26 cellular contexts compared by ENCODE assay signal in genomic region chr12:53981652-53982565, GRCh38. TPM values are rescaled to one million over a fixed set of nuclear protein-coding genes. Genes with fewer than 3 reads are reported as not detected.
DNase-seq lines count a peak whose midpoint lies in the region; ATAC-seq, FAIRE-seq and TF ChIP-seq lines count a peak whose summit lies in the region.
"Had no signal": no experiment of that assay in that cellular context is flagged by ENCODE, and none has a peak within 500 bp of the region (broad histone marks: within the 10 kb centered on the region; RNA-seq: fewer than 3 reads in every experiment).

No MANE protein-coding gene starts in this region.

- in situ Hi-C loops in GM12878 (cut with MboI) = no loop called here

- no peak overlapping the region for H3K4me3 Mint-ChIP-seq in T-helper 17 cell
- H3K4me3 Mint-ChIP-seq: activated CD4-positive, alpha-beta T cell treated with anti-CD3 and anti-CD28 coated beads, Interleukin-2, amount 10 ng/mL, durations not matched to agents 24 days and 14 days; stimulated activated naive CD8-positive, alpha-beta T cell treated with anti-CD3 and anti-CD28 coated beads, Interleukin-15, amount 100 ng/mL, for 72 hours had no signal

- POLR2A ChIA-PET in GM12878 (lab: Charles Lee) = no interaction called here

- no peaks in the 10 kb centered on the region; the same call in 2 of the 3 replicates for H3K9me3 ChIP-seq in GM12878 (replicated peaks; ENCODE audit: control insufficient read depth, insufficient read depth, low read length)
- H3K9me3 ChIP-seq in T-helper 17 cell (ENCODE audit: control insufficient read depth, low read length, poor library complexity, severe bottlenecking) = no peaks in the 10 kb centered on the region
- H3K9me3 ChIP-seq: ascending aorta, upper lobe of right lung had no signal

- H3K4me2 ChIP-seq in GM12878 (ENCODE audit: control insufficient read depth, insufficient read depth) = no peak overlapping the region

- 0 out of 2 replicates have a peak, but pooled peaks have one; percentile 14 for TF ChIP-seq RAD21 in GM12878 (IDR thresholded peaks at IDR 0.05; ENCODE audit: insufficient read depth, low read depth, low read length)

- H3K27ac ChIP-seq in 22Rv1 (peak overlapping the region; percentile 91; the same call in 1 of the 2 replicates), GM12878 (ENCODE audit: control insufficient read depth, insufficient read depth) (no peak overlapping the region)
- H3K27ac ChIP-seq: ascending aorta, upper lobe of right lung had no signal

- H3K27me3 ChIP-seq in GM12878 (replicated peaks in 1 of 2; ENCODE audit: control insufficient read depth in 2 of 2, insufficient read depth in 2 of 2, low read length in 1 of 2) (peaks cover 29 to 49% of the 10 kb centered on the region in 2 experiments), kidney epithelial cell (ENCODE audit: control insufficient read depth, insufficient read depth, low read length) (peaks cover 33% of the 10 kb centered on the region)

- TF ChIP-seq CTCF in 22Rv1 (IDR thresholded peaks at IDR 0.05) (no peak), GM12878 (IDR thresholded peaks at IDR 0.05 in 2 of 3, conservative IDR thresholded peaks at IDR 0.05 in 1 of 3; ENCODE audit: control insufficient read depth in 2 of 3, extremely low read depth in 1 of 3, insufficient read depth in 1 of 3, low read depth in 3 of 3, low read length in 3 of 3) (no peak; a peak in 1 of 6 replicates), kidney epithelial cell (IDR thresholded peaks at IDR 0.05; ENCODE audit: insufficient read depth, low read length, poor library complexity, severe bottlenecking) (no peak)

- 45% methylated on average over 26 of the region's 30 CpGs for WGBS in GM12878 (ENCODE audit: insufficient coverage, insufficient replicate concordance, low lambda C conversion rate, missing lambda C conversion rate)

- H2AFZ ChIP-seq in GM12878 (ENCODE audit: control insufficient read depth, low read depth, low read length) = no peak overlapping the region

- CTCF ChIA-PET in GM12878 (lab: Yijun Ruan, JAX) = interaction anchor here (1.1 kb wide), 1 partner anchor 10 kb away, joined by 3 read pairs; no protein-coding TSS in a partner anchor

- H3K36me3 ChIP-seq in GM12878 (ENCODE audit: control insufficient read depth in 2 of 2, insufficient read depth in 2 of 2, low read length in 1 of 2) (no peaks in the 10 kb centered on the region), kidney epithelial cell (ENCODE audit: control insufficient read depth, insufficient read depth, low read length) (no peaks in the 10 kb centered on the region)
- H3K36me3 ChIP-seq: ascending aorta, upper lobe of right lung had no signal

- SMC1A ChIA-PET in GM12878 (lab: Charles Lee; ENCODE audit: uncharacterized antibody, unreplicated experiment) = interaction anchor here (1.0 kb wide), 1 partner anchor 9 kb away, joined by 3 read pairs; no protein-coding TSS in a partner anchor

- RAD21 ChIA-PET in GM12878 (lab: Charles Lee; ENCODE audit: unreplicated experiment) = no interaction called here

- peaks cover 89% of the 10 kb centered on the region for H3K27me3 Mint-ChIP-seq in T-helper 17 cell

- no peak for TF ChIP-seq EP300 in GM12878 (IDR thresholded peaks at IDR 0.05; ENCODE audit: borderline replicate concordance in 1 of 2, control insufficient read depth in 1 of 2, low read depth in 2 of 2, low read length in 2 of 2)

- no peak overlapping the region for H3K9ac ChIP-seq in GM12878 (ENCODE audit: control insufficient read depth, insufficient read depth, low read length)

- no peak overlapping the region for H3K27ac Mint-ChIP-seq in T-helper 17 cell
- H3K27ac Mint-ChIP-seq: activated CD4-positive, alpha-beta T cell treated with anti-CD3 and anti-CD28 coated beads, Interleukin-2, amount 10 ng/mL, durations not matched to agents 24 days and 14 days; stimulated activated naive CD8-positive, alpha-beta T cell treated with anti-CD3 and anti-CD28 coated beads, Interleukin-15, amount 100 ng/mL, for 72 hours had no signal

- BruUV-seq in GM12878 (replicated peaks; lab: Mats Ljungman, UMichigan) = no TSS peak

- intact Hi-C loops in GM12878 (cut with micrococcal nuclease; ENCODE audit: unreplicated experiment) = loop anchor here (10.0 kb wide), 2 partner anchors 187 to 277 kb away; no protein-coding TSS in a partner anchor

- no peaks in the 10 kb centered on the region for H4K20me1 ChIP-seq in GM12878 (ENCODE audit: control insufficient read depth, insufficient read depth)

- H3K79me2 ChIP-seq in GM12878 (ENCODE audit: control insufficient read depth, insufficient read depth, low read length) = no peaks in the 10 kb centered on the region

- peaks cover 28% of the 10 kb centered on the region for H3K4me1 Mint-ChIP-seq in T-helper 17 cell

- ATAC-seq in GM12878 (no peak), T-helper 17 cell (no peak)
- ATAC-seq: HCT116; left colon; right cardiac atrium; stimulated activated naive CD8-positive, alpha-beta T cell treated with anti-CD3 and anti-CD28 coated beads, Interleukin-15, amount 100 ng/mL, for 72 hours; upper lobe of right lung had no signal

- TF ChIP-seq POLR2A in GM12878 (IDR thresholded peaks at IDR 0.05; ENCODE audit: low read depth, low read length) = no peak

- DNase-seq in GM03348 (ENCODE audit: low spot score) (peak; percentile 72), GM12878 (ENCODE audit: low read depth, low spot score) (no peak), kidney epithelial cell (ENCODE audit: low read depth) (no peak), NCI-H2196 treated with DMSO at 0.1 percent for 48 hours (lab: John Stamatoyannopoulos, UW; ENCODE audit: unreplicated experiment) (no peak), NCI-H510A (lab: John Stamatoyannopoulos, UW) (no peak), T-helper 17 cell (no peak), DMS53 (lab: John Stamatoyannopoulos, UW) (no peak)
- DNase-seq: ACHN; activated CD4-positive, alpha-beta T cell treated with anti-CD3 and anti-CD28 coated beads, Interleukin-2, amount 10 ng/mL, durations not matched to agents 24 days and 14 days; activated gamma-delta T cell; CD8-positive, alpha-beta memory T cell; DND-41; left colon; right cardiac atrium; RPMI8226; stimulated activated CD4-positive, alpha-beta T cell treated with anti-CD3 and anti-CD28 coated beads, Interleukin-2, amount 100 ng/mL, for 24 hours; stimulated activated naive CD8-positive, alpha-beta T cell treated with anti-CD3 and anti-CD28 coated beads, Interleukin-15, amount 100 ng/mL, for 72 hours; SW 1271; upper lobe of right lung had no signal

- peaks cover 29% of the 10 kb centered on the region for H3K4me1 ChIP-seq in GM12878 (ENCODE audit: control insufficient read depth, insufficient read depth, low read length)

- H3K4me3 ChIP-seq in GM12878 = no peak overlapping the region
- H3K4me3 ChIP-seq in kidney epithelial cell (ENCODE audit: low read depth, low read length) = peak overlapping the region; percentile 28
- H3K4me3 ChIP-seq: ascending aorta, upper lobe of right lung had no signal

- no peak for FAIRE-seq in GM12878 (lab: Jason Lieb, UNC)

- H3K36me3 Mint-ChIP-seq in T-helper 17 cell (ENCODE audit: low read depth) = no peaks in the 10 kb centered on the region
- H3K36me3 Mint-ChIP-seq: CD8-positive, alpha-beta memory T cell had no signal

RNA-seq across cellular contexts. Expression of gene HOXC10, which starts 3.0 kb away (rescaled TPM):
- not detected in 2 replicates for total RNA-seq in GM12878 (2013; cell fraction: nucleolus; rRNA removed)
- total RNA-seq in GM12878 (2014; rRNA removed) (not detected in 2 replicates), GM12878 (2014; rRNA removed; fragmentation: Illumina TruSeq; extraction: Trizol) (not detected in 2 replicates), GM12878 (2021) (0.59 TPM in 1 of 2 replicates, not detected in the other), kidney epithelial cell (5.9 and 9.2 TPM in 2 replicates), T-helper 17 cell (not detected)
- polyA plus RNA-seq in GM12878 (2011; ENCODE audit: low read depth) = not detected
- polyA plus RNA-seq in GM12878 (2011; rRNA removed) (not detected in 2 replicates), GM12878 (2014; fragmentation: Illumina TruSeq; extraction: Trizol) (not detected in 2 replicates), GM12878 (2014; fragmentation: Nextera tagmentation; extraction: Ambion mirVana) (not detected), GM12878 (2014; rRNA removed) (not detected in 2 replicates), GM12878 (2016; fragmentation: Nextera tagmentation; extraction: Ambion mirVana) (not detected)
- polyA plus RNA-seq in GM12878 (2011; cell fraction: cytosol; rRNA removed) = 0.03 TPM in 1 of 2 replicates, not detected in the other
- not detected in 2 replicates for polyA plus RNA-seq in GM12878 (2011; cell fraction: nucleus; rRNA removed)
- not detected in 2 replicates for polyA plus RNA-seq in GM12878 (2012)
- polyA minus RNA-seq in GM12878 (2011; rRNA and poly(A)+ RNA removed) = not detected in 2 replicates
- polyA minus RNA-seq in GM12878 (2011; cell fraction: cytosol; rRNA and poly(A)+ RNA removed) = not detected in 2 replicates
- polyA minus RNA-seq in GM12878 (2011; cell fraction: nucleus; rRNA and poly(A)+ RNA removed) = 0.24 TPM in 1 of 2 replicates, not detected in the other
- total RNA-seq: activated CD4-positive, alpha-beta T cell treated with anti-CD3 and anti-CD28 coated beads, Interleukin-2, amount 10 ng/mL, durations not matched to agents 24 days and 14 days; ascending aorta; CD8-positive, alpha-beta memory T cell; chondrocyte; HT-29; left colon; mucosa of gallbladder; omental fat pad; right cardiac atrium; upper lobe of right lung had no signal
- polyA plus RNA-seq: CD8-positive, alpha-beta memory T cell; right cardiac atrium had no signal

RNA-seq across cellular contexts. Expression of gene HOTAIR, which starts 7.2 kb away (rescaled TPM):
- not detected in 2 replicates for total RNA-seq in GM12878 (2013; cell fraction: nucleolus; rRNA removed)
- total RNA-seq in GM12878 (2014; rRNA removed) (not detected in 2 replicates), GM12878 (2014; rRNA removed; fragmentation: Illumina TruSeq; extraction: Trizol) (not detected in 2 replicates), GM12878 (2021) (not detected in 2 replicates), kidney epithelial cell (0.46 and 0.55 TPM in 2 replicates), T-helper 17 cell (not detected)
- polyA plus RNA-seq in GM12878 (2011; ENCODE audit: low read depth) = not detected
- polyA plus RNA-seq in GM12878 (2011; rRNA removed) (not detected in 2 replicates), GM12878 (2014; fragmentation: Illumina TruSeq; extraction: Trizol) (not detected in 2 replicates), GM12878 (2014; fragmentation: Nextera tagmentation; extraction: Ambion mirVana) (not detected), GM12878 (2014; rRNA removed) (not detected in 2 replicates), GM12878 (2016; fragmentation: Nextera tagmentation; extraction: Ambion mirVana) (not detected)
- not detected in 2 replicates for polyA plus RNA-seq in GM12878 (2011; cell fraction: cytosol; rRNA removed)
- polyA plus RNA-seq in GM12878 (2011; cell fraction: nucleus; rRNA removed) = not detected in 2 replicates
- polyA plus RNA-seq in GM12878 (2012) = not detected in 2 replicates
- polyA minus RNA-seq in GM12878 (2011; rRNA and poly(A)+ RNA removed) = not detected in 2 replicates
- not detected in 2 replicates for polyA minus RNA-seq in GM12878 (2011; cell fraction: cytosol; rRNA and poly(A)+ RNA removed)
- not detected in 2 replicates for polyA minus RNA-seq in GM12878 (2011; cell fraction: nucleus; rRNA and poly(A)+ RNA removed)
- total RNA-seq: activated CD4-positive, alpha-beta T cell treated with anti-CD3 and anti-CD28 coated beads, Interleukin-2, amount 10 ng/mL, durations not matched to agents 24 days and 14 days; ascending aorta; CD8-positive, alpha-beta memory T cell; chondrocyte; left colon; mucosa of gallbladder; right cardiac atrium; upper lobe of right lung had no signal
- polyA plus RNA-seq: CD8-positive, alpha-beta memory T cell; right cardiac atrium had no signal

RNA-seq across cellular contexts. Expression of gene HOXC11, which starts 9.0 kb away (rescaled TPM):
- total RNA-seq in GM12878 (2013; cell fraction: nucleolus; rRNA removed) = not detected in 2 replicates
- total RNA-seq in GM12878 (2014; rRNA removed) = not detected in 2 replicates
- not detected in 2 replicates for total RNA-seq in GM12878 (2014; rRNA removed; fragmentation: Illumina TruSeq; extraction: Trizol)
- total RNA-seq in GM12878 (2021) = not detected in 2 replicates
- polyA plus RNA-seq in GM12878 (2011; ENCODE audit: low read depth) = 0.12 TPM
- polyA plus RNA-seq in GM12878 (2011; rRNA removed) = not detected in 2 replicates
- not detected in 2 replicates for polyA plus RNA-seq in GM12878 (2011; cell fraction: cytosol; rRNA removed)
- not detected in 2 replicates for polyA plus RNA-seq in GM12878 (2011; cell fraction: nucleus; rRNA removed)
- not detected in 2 replicates for polyA plus RNA-seq in GM12878 (2012)
- not detected in 2 replicates for polyA plus RNA-seq in GM12878 (2014; fragmentation: Illumina TruSeq; extraction: Trizol)
- not detected for polyA plus RNA-seq in GM12878 (2014; fragmentation: Nextera tagmentation; extraction: Ambion mirVana)
- polyA plus RNA-seq in GM12878 (2014; rRNA removed) = not detected in 2 replicates
- polyA plus RNA-seq in GM12878 (2016; fragmentation: Nextera tagmentation; extraction: Ambion mirVana) = not detected
- not detected in 2 replicates for polyA minus RNA-seq in GM12878 (2011; rRNA and poly(A)+ RNA removed)
- 0.73 TPM in 1 of 2 replicates, not detected in the other for polyA minus RNA-seq in GM12878 (2011; cell fraction: cytosol; rRNA and poly(A)+ RNA removed)
- not detected in 2 replicates for polyA minus RNA-seq in GM12878 (2011; cell fraction: nucleus; rRNA and poly(A)+ RNA removed)
- 0.58 and 0.96 TPM in 2 replicates for total RNA-seq in kidney epithelial cell
- total RNA-seq in T-helper 17 cell = not detected
- total RNA-seq: activated CD4-positive, alpha-beta T cell treated with anti-CD3 and anti-CD28 coated beads, Interleukin-2, amount 10 ng/mL, durations not matched to agents 24 days and 14 days; CD8-positive, alpha-beta memory T cell; chondrocyte; HT-29; left colon; mucosa of gallbladder; omental fat pad; right cardiac atrium; upper lobe of right lung had no signal
- polyA plus RNA-seq: CD8-positive, alpha-beta memory T cell; right cardiac atrium had no signal

RNA-seq across cellular contexts. Expression of gene HOXC9, which starts 18.1 kb away (rescaled TPM):
- 0.69 TPM in 1 of 2 replicates, not detected in the other for total RNA-seq in GM12878 (2013; cell fraction: nucleolus; rRNA removed)
- total RNA-seq in GM12878 (2014; rRNA removed) (not detected in 2 replicates), GM12878 (2014; rRNA removed; fragmentation: Illumina TruSeq; extraction: Trizol) (not detected in 2 replicates), GM12878 (2021) (not detected in 2 replicates), kidney epithelial cell (12.3 and 15.5 TPM in 2 replicates), T-helper 17 cell (not detected)
- not detected for polyA plus RNA-seq in GM12878 (2011; ENCODE audit: low read depth)
- polyA plus RNA-seq in GM12878 (2011; rRNA removed) (not detected in 2 replicates), GM12878 (2014; fragmentation: Illumina TruSeq; extraction: Trizol) (not detected in 2 replicates), GM12878 (2014; fragmentation: Nextera tagmentation; extraction: Ambion mirVana) (not detected), GM12878 (2014; rRNA removed) (not detected in 2 replicates), GM12878 (2016; fragmentation: Nextera tagmentation; extraction: Ambion mirVana) (not detected)
- polyA plus RNA-seq in GM12878 (2011; cell fraction: cytosol; rRNA removed) = not detected in 2 replicates
- 0.09 TPM in 1 of 2 replicates, not detected in the other for polyA plus RNA-seq in GM12878 (2011; cell fraction: nucleus; rRNA removed)
- 0.07 TPM in 1 of 2 replicates, not detected in the other for polyA plus RNA-seq in GM12878 (2012)
- not detected in 2 replicates for polyA minus RNA-seq in GM12878 (2011; rRNA and poly(A)+ RNA removed)
- polyA minus RNA-seq in GM12878 (2011; cell fraction: cytosol; rRNA and poly(A)+ RNA removed) = not detected in 2 replicates
- polyA minus RNA-seq in GM12878 (2011; cell fraction: nucleus; rRNA and poly(A)+ RNA removed) = not detected in 2 replicates
- total RNA-seq: activated CD4-positive, alpha-beta T cell treated with anti-CD3 and anti-CD28 coated beads, Interleukin-2, amount 10 ng/mL, durations not matched to agents 24 days and 14 days; CD8-positive, alpha-beta memory T cell; chondrocyte; left colon; mucosa of gallbladder had no signal
- polyA plus RNA-seq: CD8-positive, alpha-beta memory T cell; right cardiac atrium had no signal

RNA-seq across cellular contexts. Expression of gene HOXC8, which starts 26.9 kb away (rescaled TPM):
- total RNA-seq in GM12878 (2013; cell fraction: nucleolus; rRNA removed) = not detected in 2 replicates
- total RNA-seq in GM12878 (2014; rRNA removed) (not detected in 2 replicates), GM12878 (2014; rRNA removed; fragmentation: Illumina TruSeq; extraction: Trizol) (not detected in 2 replicates), GM12878 (2021) (not detected in 2 replicates), kidney epithelial cell (0.41 and 0.67 TPM in 2 replicates), T-helper 17 cell (not detected)
- polyA plus RNA-seq in GM12878 (2011; ENCODE audit: low read depth) = not detected
- polyA plus RNA-seq in GM12878 (2011; rRNA removed) (not detected in 2 replicates), GM12878 (2014; fragmentation: Illumina TruSeq; extraction: Trizol) (not detected in 2 replicates), GM12878 (2014; fragmentation: Nextera tagmentation; extraction: Ambion mirVana) (not detected), GM12878 (2014; rRNA removed) (not detected in 2 replicates), GM12878 (2016; fragmentation: Nextera tagmentation; extraction: Ambion mirVana) (not detected)
- not detected in 2 replicates for polyA plus RNA-seq in GM12878 (2011; cell fraction: cytosol; rRNA removed)
- polyA plus RNA-seq in GM12878 (2011; cell fraction: nucleus; rRNA removed) = not detected in 2 replicates
- not detected in 2 replicates for polyA plus RNA-seq in GM12878 (2012)
- 0.10 TPM in 1 of 2 replicates, not detected in the other for polyA minus RNA-seq in GM12878 (2011; rRNA and poly(A)+ RNA removed)
- polyA minus RNA-seq in GM12878 (2011; cell fraction: cytosol; rRNA and poly(A)+ RNA removed) = not detected in 2 replicates
- not detected in 2 replicates for polyA minus RNA-seq in GM12878 (2011; cell fraction: nucleus; rRNA and poly(A)+ RNA removed)
- total RNA-seq: activated CD4-positive, alpha-beta T cell treated with anti-CD3 and anti-CD28 coated beads, Interleukin-2, amount 10 ng/mL, durations not matched to agents 24 days and 14 days; CD8-positive, alpha-beta memory T cell; chondrocyte; left colon; mucosa of gallbladder; right cardiac atrium had no signal
- polyA plus RNA-seq: CD8-positive, alpha-beta memory T cell; right cardiac atrium had no signal
